In genomic region chr5:135551593-135552447, GRCh38 we compare ENCODE assay signal across 8 cellular contexts. TPM values are rescaled to one million over a fixed set of nuclear protein-coding genes. Genes with fewer than 3 reads are reported as not detected.
DNase-seq lines count a peak whose midpoint lies in the region; ATAC-seq and TF ChIP-seq lines count a peak whose summit lies in the region.

No MANE protein-coding gene starts in this region.

- TF ChIP-seq CTCF in GM06990 (IDR thresholded peaks at IDR 0.05; ENCODE audit: insufficient read depth, low read length, poor library complexity, severe bottlenecking) (peak; percentile 73), activated B cell treated with CpG ODN at 0.5 μM for 24 hours (IDR thresholded peaks at IDR 0.05) (no peak), coronary artery (IDR thresholded peaks at IDR 0.05) (peak; percentile 83), lung (IDR thresholded peaks at IDR 0.05; ENCODE audit: control extremely low read depth, extremely low read depth) (peak; percentile 65)

- no peaks in the 10 kb centered on the region for H3K36me3 Mint-ChIP-seq in activated B cell treated with CpG ODN at 0.5 μM for 24 hours (ENCODE audit: low read depth)

- no peak overlapping the region for H3K27ac ChIP-seq in coronary artery
- H3K27ac ChIP-seq in lung (ENCODE audit: low read depth in 1 of 2, low read length in 1 of 2), result no peak overlapping the region

- CTCF ChIA-PET in activated B cell treated with CpG ODN at 0.5 μM for 24 hours (lab: Charles Lee), result interaction anchor here (0.9 to 3.4 kb wide), 7 partner anchors 9 to 94 kb away, joined by 3 to 14 read pairs (median 4); no protein-coding TSS in a partner anchor

- H3K4me3 ChIP-seq in GM06990 (replicated peaks; ENCODE audit: low read depth, low read length) (no peak overlapping the region), coronary artery (no peak overlapping the region), lung (no peak overlapping the region)

- peaks cover 0 to 2% of the 10 kb centered on the region in 2 donors for H3K9me3 ChIP-seq in lung (ENCODE audit: control insufficient read depth in 2 of 2, insufficient read depth in 1 of 2, low read length in 1 of 2)

- no peak overlapping the region for H3K4me3 Mint-ChIP-seq in activated B cell treated with CpG ODN at 0.5 μM for 24 hours

- POLR2A ChIA-PET in activated B cell treated with CpG ODN at 0.5 μM for 24 hours (lab: Charles Lee), result no interaction called here

- intact Hi-C loops in activated B cell treated with CpG ODN at 0.5 μM for 24 hours (cut with micrococcal nuclease), result loop anchor here (1.0 kb wide), 1 partner anchor 86 kb away; no protein-coding TSS in a partner anchor

- H3K36me3 ChIP-seq in GM06990 (ENCODE audit: control insufficient read depth, insufficient read depth, low read length) (no peaks in the 10 kb centered on the region), lung (ENCODE audit: control insufficient read depth in 2 of 2, insufficient read depth in 2 of 2, low read length in 2 of 2) (no peaks in the 10 kb centered on the region)

- H3K4me1 Mint-ChIP-seq in activated B cell treated with CpG ODN at 0.5 μM for 24 hours, result no peaks in the 10 kb centered on the region

- peaks cover 3% of the 10 kb centered on the region for H3K27me3 ChIP-seq in GM06990 (replicated peaks; ENCODE audit: control insufficient read depth, insufficient read depth, low read length)
- no peaks in the 10 kb centered on the region for H3K27me3 ChIP-seq in lung (ENCODE audit: control insufficient read depth, insufficient read depth)

- 37 to 44% methylated on average over 15 of the region's 15 CpGs for WGBS in lung, 2 donors

- H3K9me3 Mint-ChIP-seq in activated B cell treated with CpG ODN at 0.5 μM for 24 hours, result no peaks in the 10 kb centered on the region

- no peak overlapping the region for H3K27ac Mint-ChIP-seq in activated B cell treated with CpG ODN at 0.5 μM for 24 hours

- ATAC-seq in HG02870 (IDR thresholded peaks at IDR 0.05; ENCODE audit: unreplicated experiment) (peak; percentile 70), activated B cell treated with CpG ODN at 0.5 μM for 24 hours (ENCODE audit: low read depth) (peak; percentile 34), lung (ENCODE audit: insufficient read depth, low FRiP score) (peak; percentile 89), GM19452 (IDR thresholded peaks at IDR 0.05; ENCODE audit: unreplicated experiment) (no peak)

- peaks cover 51% of the 10 kb centered on the region for H3K27me3 Mint-ChIP-seq in activated B cell treated with CpG ODN at 0.5 μM for 24 hours

- no peaks in the 10 kb centered on the region for H3K4me1 ChIP-seq in lung (ENCODE audit: control insufficient read depth in 2 of 2, insufficient read depth in 2 of 2, low read length in 2 of 2)

- DNase-seq in GM06990 (ENCODE audit: extremely low read depth, insufficient read length) (peak; percentile 22), NCI-H2171 treated with DMSO at 0.1 percent for 48 hours (lab: John Stamatoyannopoulos, UW) (peak; percentile 55), activated B cell treated with CpG ODN at 0.5 μM for 24 hours (no peak), coronary artery (ENCODE audit: low spot score) (no peak), lung (ENCODE audit: low spot score) (peak; percentile 67)
- peak; percentile 19 for DNase-seq in stimulated activated CD8-positive, alpha-beta memory T cell treated with anti-CD3 and anti-CD28 coated beads, Interleukin-15, amount 100 ng/mL, for 1 hour (ENCODE audit: low read depth)

RNA-seq across cellular contexts. Expression of gene NEUROG1, which starts 16.1 kb away (rescaled TPM):
- total RNA-seq in activated B cell treated with CpG ODN at 0.5 μM for 24 hours (not detected in 2 replicates), lung (not detected)
- not detected for polyA plus RNA-seq in lung

RNA-seq across cellular contexts. Expression of gene CXCL14, which starts 27.0 kb away (rescaled TPM):
- total RNA-seq in activated B cell treated with CpG ODN at 0.5 μM for 24 hours (not detected in 2 replicates), lung (10 to 100 TPM in 1 of 2 donors, 1 to 10 TPM in 1; 1.6 to 31.4 TPM)
- polyA plus RNA-seq in lung, result 1 to 10 TPM; 2.3 to 2.5 TPM

Comparison
In these comparisons a context has a peak if more than half of its experiments do, and no peak if none do; other contexts are left out.
1. DNase-seq: peak in GM06990 (single experiment), NCI-H2171 treated with DMSO at 0.1 percent for 48 hours (single experiment), lung (single experiment) and stimulated activated CD8-positive, alpha-beta memory T cell treated with anti-CD3 and anti-CD28 coated beads, Interleukin-15, amount 100 ng/mL, for 1 hour (single experiment); none in activated B cell treated with CpG ODN at 0.5 μM for 24 hours (single experiment) and coronary artery (single experiment).